In genomic region chr11:65571940-65572339, GRCh38 we compare ENCODE assay signal across 8 cellular contexts. TPM values are rescaled to one million over a fixed set of nuclear protein-coding genes. Genes with fewer than 3 reads are reported as not detected.
DNase-seq lines count a peak whose midpoint lies in the region; ATAC-seq, FAIRE-seq and TF ChIP-seq lines count a peak whose summit lies in the region.

No MANE protein-coding gene starts in this region.

- no peak for ATAC-seq in CD4-positive, CD25-positive, alpha-beta regulatory T cell (ENCODE audit: low read depth in 2 of 2)
- ATAC-seq in pancreas (peak in 1 of 4 donors; percentile 5), HG03469 (IDR thresholded peaks at IDR 0.05; ENCODE audit: unreplicated experiment) (no peak)

- FAIRE-seq in pancreas (lab: Jason Lieb, UNC), result no peak

- WGBS in pancreas, 2 donors, result 3 to 4% methylated on average over 11 of the region's 11 CpGs

- no peaks in the 10 kb centered on the region for H3K36me3 Mint-ChIP-seq in CD4-positive, CD25-positive, alpha-beta regulatory T cell

- H3K9me3 Mint-ChIP-seq in CD4-positive, CD25-positive, alpha-beta regulatory T cell, result peaks cover 0 to 2% (median 0%) of the 10 kb centered on the region in 7 donors

- no peaks in the 10 kb centered on the region for H3K36me3 ChIP-seq in CD4-positive, CD25-positive, alpha-beta regulatory T cell (ENCODE audit: control insufficient read depth, insufficient read depth, low read length)
- H3K36me3 ChIP-seq in pancreas, result no peaks in the 10 kb centered on the region

- H3K27me3 Mint-ChIP-seq in CD4-positive, CD25-positive, alpha-beta regulatory T cell, result peaks cover 9% of the 10 kb centered on the region

- peak overlapping the region; percentile 95 to 100 (median 98) for H3K4me3 Mint-ChIP-seq in CD4-positive, CD25-positive, alpha-beta regulatory T cell

- peak overlapping the region; percentile 93 to 97 (median 95) for H3K27ac Mint-ChIP-seq in CD4-positive, CD25-positive, alpha-beta regulatory T cell

- peak in 1 of 3 donors; percentile 54 for DNase-seq in CD4-positive, CD25-positive, alpha-beta regulatory T cell
- DNase-seq in HCEC 1CT, result peak; percentile 33
- DNase-seq in SK-MEL-5 (ENCODE audit: low read depth, low spot score), result peak; percentile 49
- DNase-seq in epithelial cell of prostate (ENCODE audit: low read depth, low spot score), result no peak
- DNase-seq in pancreas, result no peak
- no peak for DNase-seq in inferior parietal cortex (ENCODE audit: extremely low spot score)
- no peak for DNase-seq in hippocampal formation (lab: John Stamatoyannopoulos, UW)

- peak overlapping the region; percentile 60 for H3K4me3 ChIP-seq in CD4-positive, CD25-positive, alpha-beta regulatory T cell (ENCODE audit: low read depth, low read length)
- H3K4me3 ChIP-seq in pancreas, result peak overlapping the region; percentile 42 to 88 (median 72)

- TF ChIP-seq CTCF in pancreas (IDR thresholded peaks at IDR 0.05), result peak in 1 of 4 donors; percentile 10

- peaks cover 79% of the 10 kb centered on the region for H3K4me1 ChIP-seq in CD4-positive, CD25-positive, alpha-beta regulatory T cell (ENCODE audit: control insufficient read depth, insufficient read depth, low read length, poor library complexity, severe bottlenecking)
- peaks cover 26 to 47% (median 28%) of the 10 kb centered on the region in 3 donors for H3K4me1 ChIP-seq in pancreas

- H3K9me3 ChIP-seq in CD4-positive, CD25-positive, alpha-beta regulatory T cell (ENCODE audit: control insufficient read depth in 2 of 2, low read length in 2 of 2), result no peaks in the 10 kb centered on the region
- no peaks in the 10 kb centered on the region for H3K9me3 ChIP-seq in pancreas

- H3K4me1 Mint-ChIP-seq in CD4-positive, CD25-positive, alpha-beta regulatory T cell, result peaks cover 0 to 70% (median 33%) of the 10 kb centered on the region in 4 donors

- in situ Hi-C loops in SK-MEL-5 (cut with HindIII; ENCODE audit: low pct_unique_long_range_greater_than_20kb, low sequenced_read_pairs), result no loop called here

- intact Hi-C loops in pancreas (cut with DNase I), result no loop called here

- H3K27ac ChIP-seq in CD4-positive, CD25-positive, alpha-beta regulatory T cell (ENCODE audit: insufficient read depth, low read length, poor library complexity, severe bottlenecking), result peak overlapping the region; percentile 100
- H3K27ac ChIP-seq in epithelial cell of prostate (peak overlapping the region; percentile 96), pancreas (peak overlapping the region; percentile 40 to 74 (median 62))

- H3K27me3 ChIP-seq in CD4-positive, CD25-positive, alpha-beta regulatory T cell (ENCODE audit: control insufficient read depth, insufficient read depth, low read length), result no peaks in the 10 kb centered on the region
- H3K27me3 ChIP-seq in pancreas, result no peaks in the 10 kb centered on the region

RNA-seq across cellular contexts. Expression of gene FAM89B, which starts 0.4 kb away (rescaled TPM):
- total RNA-seq in CD4-positive, CD25-positive, alpha-beta regulatory T cell, result 49.4 TPM
- 100 to 1,000 TPM in 3 of 4 donors, 10 to 100 TPM in 1; 77.1 to 158 (median 115) TPM for polyA plus RNA-seq in CD4-positive, CD25-positive, alpha-beta regulatory T cell
- 12.2 and 13.2 TPM in 2 replicates for total RNA-seq in SK-MEL-5 (2014; rRNA removed; shearing (Covaris generic))
- 26.8 and 35.8 TPM in 2 replicates for polyA plus RNA-seq in SK-MEL-5 (2015; cell fraction: cytosol; rRNA removed)
- 24.1 and 31.4 TPM in 2 replicates for polyA plus RNA-seq in SK-MEL-5 (2015; cell fraction: nucleus; rRNA removed)
- 10 to 100 TPM; 22.7 to 45.9 (median 28.6) TPM for total RNA-seq in pancreas
- 10 to 100 TPM; 37.3 to 49.1 TPM for polyA plus RNA-seq in pancreas

RNA-seq across cellular contexts. Expression of gene ZNRD2, which starts 1.7 kb away (rescaled TPM):
- total RNA-seq in CD4-positive, CD25-positive, alpha-beta regulatory T cell, result 34.6 TPM
- polyA plus RNA-seq in CD4-positive, CD25-positive, alpha-beta regulatory T cell, result 10 to 100 TPM; 64.6 to 84.7 (median 73.1) TPM
- 26.5 and 32.4 TPM in 2 replicates for total RNA-seq in SK-MEL-5 (2014; rRNA removed; shearing (Covaris generic))
- 51.0 and 53.7 TPM in 2 replicates for polyA plus RNA-seq in SK-MEL-5 (2015; cell fraction: cytosol; rRNA removed)
- polyA plus RNA-seq in SK-MEL-5 (2015; cell fraction: nucleus; rRNA removed), result 22.2 and 43.2 TPM in 2 replicates
- 10 to 100 TPM; 17.8 to 29.1 (median 20.1) TPM for total RNA-seq in pancreas
- 10 to 100 TPM; 32.5 to 34.8 TPM for polyA plus RNA-seq in pancreas

RNA-seq across cellular contexts. Expression of gene EHBP1L1, which starts 3.9 kb away (rescaled TPM):
- 143 TPM for total RNA-seq in CD4-positive, CD25-positive, alpha-beta regulatory T cell
- polyA plus RNA-seq in CD4-positive, CD25-positive, alpha-beta regulatory T cell, result 10 to 100 TPM in 1 of 4 donors, 1 to 10 TPM in 3; 7.8 to 11.6 (median 8.7) TPM
- 14.3 and 15.6 TPM in 2 replicates for total RNA-seq in SK-MEL-5 (2014; rRNA removed; shearing (Covaris generic))
- polyA plus RNA-seq in SK-MEL-5 (2015; cell fraction: cytosol; rRNA removed), result 19.4 and 19.6 TPM in 2 replicates
- 42.5 and 47.9 TPM in 2 replicates for polyA plus RNA-seq in SK-MEL-5 (2015; cell fraction: nucleus; rRNA removed)
- total RNA-seq in pancreas, result 10 to 100 TPM in 4 of 6 donors, 1 to 10 TPM in 2; 6.5 to 26.2 (median 11.2) TPM
- 10 to 100 TPM; 25.0 to 34.2 TPM for polyA plus RNA-seq in pancreas

RNA-seq across cellular contexts. Expression of gene LTBP3, which starts 13.8 kb away (rescaled TPM):
- total RNA-seq in CD4-positive, CD25-positive, alpha-beta regulatory T cell, result 132 TPM
- 10 to 100 TPM in 2 of 4 donors, 1 to 10 TPM in 2; 9.2 to 15.0 (median 11.9) TPM for polyA plus RNA-seq in CD4-positive, CD25-positive, alpha-beta regulatory T cell
- 1.8 and 2.0 TPM in 2 replicates for total RNA-seq in SK-MEL-5 (2014; rRNA removed; shearing (Covaris generic))
- 2.7 and 4.7 TPM in 2 replicates for polyA plus RNA-seq in SK-MEL-5 (2015; cell fraction: cytosol; rRNA removed)
- 1.5 and 2.4 TPM in 2 replicates for polyA plus RNA-seq in SK-MEL-5 (2015; cell fraction: nucleus; rRNA removed)
- 100 to 1,000 TPM in 1 of 6 donors, 10 to 100 TPM in 5; 44.7 to 119 (median 63.4) TPM for total RNA-seq in pancreas
- polyA plus RNA-seq in pancreas, result 100 to 1,000 TPM; 118 to 151 TPM

RNA-seq across cellular contexts. Expression of gene KCNK7, which starts 23.7 kb away (rescaled TPM):
- total RNA-seq in CD4-positive, CD25-positive, alpha-beta regulatory T cell, result 5.5 TPM
- 1 to 10 TPM in 1 of 4 donors, under 1 TPM in 2, not detected in 1; 0.19 to 1.5 (median 0.76) TPM for polyA plus RNA-seq in CD4-positive, CD25-positive, alpha-beta regulatory T cell
- not detected in 2 replicates for total RNA-seq in SK-MEL-5 (2014; rRNA removed; shearing (Covaris generic))
- 0.11 and 0.53 TPM in 2 replicates for polyA plus RNA-seq in SK-MEL-5 (2015; cell fraction: cytosol; rRNA removed)
- not detected in 2 replicates for polyA plus RNA-seq in SK-MEL-5 (2015; cell fraction: nucleus; rRNA removed)
- total RNA-seq in pancreas, result under 1 TPM in 3 of 6 donors, not detected in 3; 0.19 to 0.84 (median 0.28) TPM
- polyA plus RNA-seq in pancreas, result 1 to 10 TPM in 1 of 2 donors, under 1 TPM in 1; 0.91 to 1.6 TPM

Comparison
In these comparisons a context has a peak if more than half of its experiments do, and no peak if none do; other contexts are left out.
1. DNase-seq: peak in HCEC 1CT (single experiment) and SK-MEL-5 (single experiment); none in epithelial cell of prostate (single experiment), pancreas (0 of 6), inferior parietal cortex (single experiment) and hippocampal formation (0 of 2).
2. Peak in every context shown above with its lines, with median percentiles within 50 percentile points of each other: H3K27ac ChIP-seq.